In genomic region chr5:65835191-65835590, GRCh38 we compare ENCODE assay signal across 21 cellular contexts.
"Had no signal": no experiment of that assay in that cellular context is flagged by ENCODE, and none has a peak within 500 bp of the region (broad histone marks: within the 10 kb centered on the region; RNA-seq: fewer than 3 reads in every experiment).

No MANE protein-coding gene starts in this region.

- H3K4me3 ChIP-seq: ascending aorta, breast epithelium, esophagus muscularis mucosa, hepatocyte, sigmoid colon, spleen, thyroid gland had no signal

- H3K9ac ChIP-seq: parathyroid adenoma had no signal

- H3K4me3 Mint-ChIP-seq: activated T-cell treated with anti-CD3 and anti-CD28 coated beads, Interleukin-2, amount 50 U/mL, for 72 hours; mesothelial cell of epicardium; nephron; stimulated activated memory B cell treated with anti-CD40 and anti-IgM and Interleukin-4, amounts not matched to agents 10 μg/mL and 1 μg/mL and 100 μg/mL, for 72 hours had no signal

- H3K9me3 ChIP-seq: ascending aorta, breast epithelium, esophagus muscularis mucosa, sigmoid colon, spleen, thyroid gland had no signal

- H3K4me2 ChIP-seq: hepatocyte had no signal

- ATAC-seq: activated T-cell treated with anti-CD3 and anti-CD28 coated beads, Interleukin-2, amount 50 U/mL, for 72 hours; left lobe of liver; stimulated activated memory B cell treated with anti-CD40 and anti-IgM and Interleukin-4, amounts not matched to agents 10 μg/mL and 1 μg/mL and 100 μg/mL, for 72 hours had no signal

- H3K27me3 Mint-ChIP-seq: stimulated activated memory B cell treated with anti-CD40 and anti-IgM and Interleukin-4, amounts not matched to agents 10 μg/mL and 1 μg/mL and 100 μg/mL, for 72 hours had no signal

- H3K4me1 ChIP-seq: ascending aorta, breast epithelium, esophagus muscularis mucosa, parathyroid adenoma, sigmoid colon, spleen, thyroid gland had no signal

- H3K79me2 ChIP-seq: hepatocyte, parathyroid adenoma had no signal

- H3K36me3 ChIP-seq: ascending aorta, breast epithelium, esophagus muscularis mucosa, sigmoid colon, spleen, thyroid gland, WERI-Rb-1 had no signal

- DNase-seq: activated CD4-positive, alpha-beta T cell treated with anti-CD3 and anti-CD28 coated beads for 1 hour; activated effector memory CD4-positive, alpha-beta T cell treated with anti-CD3 and anti-CD28 coated beads, Interleukin-2, amount 50 U/mL, for 16 hours; activated naive CD4-positive, alpha-beta T cell treated with anti-CD3 and anti-CD28 coated beads, Interleukin-2, amount 50 U/mL, for 16 hours; activated T-cell treated with anti-CD3 and anti-CD28 coated beads, Interleukin-2, amount 50 U/mL, for 72 hours; cerebellar nuclear complex; effector CD8-positive, alpha-beta T cell; islet precursor cell; sigmoid colon; spleen; stimulated activated CD4-positive, alpha-beta T cell treated with anti-CD3 and anti-CD28 coated beads, Interleukin-4, amount 100 ng/mL, for 4 hours; thyroid gland; WERI-Rb-1 had no signal

- H2AFZ ChIP-seq: hepatocyte, parathyroid adenoma had no signal

- H3K27me3 ChIP-seq: ascending aorta, breast epithelium, esophagus muscularis mucosa, hepatocyte, sigmoid colon, spleen, thyroid gland had no signal

- H3K27ac ChIP-seq: ascending aorta, breast epithelium, esophagus muscularis mucosa, hepatocyte, parathyroid adenoma, sigmoid colon, spleen, thyroid gland, WERI-Rb-1 had no signal

- H3K27ac Mint-ChIP-seq: activated T-cell treated with anti-CD3 and anti-CD28 coated beads, Interleukin-2, amount 50 U/mL, for 72 hours; mesothelial cell of epicardium; nephron; stimulated activated memory B cell treated with anti-CD40 and anti-IgM and Interleukin-4, amounts not matched to agents 10 μg/mL and 1 μg/mL and 100 μg/mL, for 72 hours had no signal

- H3K9me3 Mint-ChIP-seq: activated T-cell treated with anti-CD3 and anti-CD28 coated beads, Interleukin-2, amount 50 U/mL, for 72 hours; mesothelial cell of epicardium; nephron; stimulated activated memory B cell treated with anti-CD40 and anti-IgM and Interleukin-4, amounts not matched to agents 10 μg/mL and 1 μg/mL and 100 μg/mL, for 72 hours had no signal
